Comparison of ENCODE assay signal across 29 cellular contexts in genomic region chr6:107523794-107524193, GRCh38.
"Had no signal": no experiment of that assay in that cellular context is flagged by ENCODE, and none has a peak within 500 bp of the region (broad histone marks: within the 10 kb centered on the region; RNA-seq: fewer than 3 reads in every experiment).

No MANE protein-coding gene starts in this region.

- DNase-seq: naive B cell; naive thymus-derived CD8-positive, alpha-beta T cell; nephron progenitor cell; occipital lobe; ovary; posterior cingulate gyrus; psoas muscle; right cardiac atrium; right lobe of liver; sigmoid colon; small intestine; stimulated activated CD4-positive, alpha-beta T cell treated with anti-CD3 and anti-CD28 coated beads, Interleukin-15, amount 100 ng/mL, for 24 hours; stimulated activated CD4-positive, alpha-beta T cell treated with anti-CD3 and anti-CD28 coated beads, Interleukin-2, amount 100 ng/mL, for 24 hours; stimulated activated CD4-positive, alpha-beta T cell treated with anti-CD3 and anti-CD28 coated beads, Interleukin-2, amount 100 ng/mL, for 48 hours; stimulated activated CD4-positive, alpha-beta T cell treated with anti-CD3 and anti-CD28 coated beads, Interleukin-4, amount 100 ng/mL, for 24 hours; stimulated activated naive CD4-positive, alpha-beta T cell treated with Interleukin-2 at 50 U/mL for 16 hours; stomach; thyroid gland; transverse colon had no signal

- H3K27me3 Mint-ChIP-seq: progenitor cell of endocrine pancreas had no signal

- H3K27ac ChIP-seq: ovary, parathyroid adenoma, psoas muscle, right lobe of liver, stomach, thoracic aorta, thyroid gland, transverse colon, upper lobe of right lung, vagina had no signal

- H3K9me3 ChIP-seq: ovary, psoas muscle, right lobe of liver, sigmoid colon, stomach, thoracic aorta, thyroid gland, transverse colon, upper lobe of right lung, vagina had no signal

- H3K4me3 Mint-ChIP-seq: naive B cell; naive thymus-derived CD8-positive, alpha-beta T cell; natural killer cell treated with Interleukin-12 subunit alpha and Interleukin-12 subunit beta and Interleukin-15 and Interleukin-18, amount 100 ng/mL, for 72 hours; nephron progenitor cell; neural crest cell; stimulated activated effector memory CD8-positive, alpha-beta T cell treated with anti-CD3 and anti-CD28 coated beads, Interleukin-12 subunit alpha, Interleukin-12 subunit beta, amount 100 ng/mL, for 72 hours; stimulated activated naive CD8-positive, alpha-beta T cell treated with anti-CD3 and anti-CD28 coated beads, Interleukin-15, Interleukin-2, amounts not matched to agents 100 ng/mL and 50 ng/mL, for 24 hours; type B pancreatic cell had no signal

- H3K9me3 Mint-ChIP-seq: naive B cell; naive thymus-derived CD8-positive, alpha-beta T cell; natural killer cell treated with Interleukin-12 subunit alpha and Interleukin-12 subunit beta and Interleukin-15 and Interleukin-18, amount 100 ng/mL, for 72 hours; nephron progenitor cell; neural crest cell; stimulated activated effector memory CD8-positive, alpha-beta T cell treated with anti-CD3 and anti-CD28 coated beads, Interleukin-12 subunit alpha, Interleukin-12 subunit beta, amount 100 ng/mL, for 72 hours; stimulated activated naive CD8-positive, alpha-beta T cell treated with anti-CD3 and anti-CD28 coated beads, Interleukin-15, Interleukin-2, amounts not matched to agents 100 ng/mL and 50 ng/mL, for 24 hours had no signal

- H3K36me3 ChIP-seq: ovary, right lobe of liver, stomach, thoracic aorta, thyroid gland, transverse colon, upper lobe of right lung, vagina had no signal

- H3K27me3 ChIP-seq: ovary, right lobe of liver, sigmoid colon, stomach, thyroid gland, transverse colon, upper lobe of right lung, vagina had no signal

- H3K36me3 Mint-ChIP-seq: naive thymus-derived CD8-positive, alpha-beta T cell; natural killer cell treated with Interleukin-12 subunit alpha and Interleukin-12 subunit beta and Interleukin-15 and Interleukin-18, amount 100 ng/mL, for 72 hours; stimulated activated effector memory CD8-positive, alpha-beta T cell treated with anti-CD3 and anti-CD28 coated beads, Interleukin-12 subunit alpha, Interleukin-12 subunit beta, amount 100 ng/mL, for 72 hours had no signal

- H3K4me1 ChIP-seq: parathyroid adenoma, psoas muscle, right lobe of liver, transverse colon, upper lobe of right lung, vagina had no signal

- H3K4me1 Mint-ChIP-seq: naive B cell; naive thymus-derived CD8-positive, alpha-beta T cell; stimulated activated effector memory CD8-positive, alpha-beta T cell treated with anti-CD3 and anti-CD28 coated beads, Interleukin-12 subunit alpha, Interleukin-12 subunit beta, amount 100 ng/mL, for 72 hours had no signal

- H3K27ac Mint-ChIP-seq: naive thymus-derived CD8-positive, alpha-beta T cell; natural killer cell treated with Interleukin-12 subunit alpha and Interleukin-12 subunit beta and Interleukin-15 and Interleukin-18, amount 100 ng/mL, for 72 hours; progenitor cell of endocrine pancreas; stimulated activated effector memory CD8-positive, alpha-beta T cell treated with anti-CD3 and anti-CD28 coated beads, Interleukin-12 subunit alpha, Interleukin-12 subunit beta, amount 100 ng/mL, for 72 hours; stimulated activated naive CD8-positive, alpha-beta T cell treated with anti-CD3 and anti-CD28 coated beads, Interleukin-15, Interleukin-2, amounts not matched to agents 100 ng/mL and 50 ng/mL, for 24 hours had no signal

- H3K4me3 ChIP-seq: ovary, psoas muscle, right lobe of liver, sigmoid colon, stomach, thoracic aorta, thyroid gland, transverse colon, upper lobe of right lung, vagina had no signal

- ATAC-seq: naive thymus-derived CD8-positive, alpha-beta T cell; right lobe of liver; stimulated activated effector memory CD8-positive, alpha-beta T cell treated with anti-CD3 and anti-CD28 coated beads, Interleukin-12 subunit alpha, Interleukin-12 subunit beta, amount 100 ng/mL, for 72 hours had no signal

- H2AFZ ChIP-seq: parathyroid adenoma had no signal

- H3K9ac ChIP-seq: parathyroid adenoma had no signal
